In genomic region chr22:29697853-29698598, GRCh38 we compare ENCODE assay signal across 25 cellular contexts. TPM values are rescaled to one million over a fixed set of nuclear protein-coding genes. Genes with fewer than 3 reads are reported as not detected.
"Had no signal": no experiment of that assay in that cellular context is flagged by ENCODE, and none has a peak within 500 bp of the region (broad histone marks: within the 10 kb centered on the region; RNA-seq: fewer than 3 reads in every experiment).

No MANE protein-coding gene starts in this region.

- H3K9me3 Mint-ChIP-seq: activated naive CD4-positive, alpha-beta T cell treated with anti-CD3 and anti-CD28 coated beads, Interleukin-2, amount 50 U/mL, for 72 hours; immature natural killer cell; naive thymus-derived CD4-positive, alpha-beta T cell; neural crest cell had no signal

- H3K9me3 ChIP-seq: left lung, psoas muscle, upper lobe of right lung had no signal

- H3K36me3 ChIP-seq: cardiac muscle cell had no signal

- H3K4me3 ChIP-seq: cardiac muscle cell, hepatocyte, left lung, lung, psoas muscle, upper lobe of right lung had no signal

- H3K4me3 Mint-ChIP-seq: immature natural killer cell; naive thymus-derived CD4-positive, alpha-beta T cell; neural crest cell had no signal

- H3K27ac ChIP-seq: cardiac muscle cell, hepatocyte, left lung, psoas muscle, upper lobe of right lung had no signal

- ATAC-seq: activated naive CD4-positive, alpha-beta T cell treated with anti-CD3 and anti-CD28 coated beads, Interleukin-2, amount 50 U/mL, for 72 hours; left lung; naive thymus-derived CD4-positive, alpha-beta T cell; psoas muscle; right cardiac atrium; stimulated activated naive CD8-positive, alpha-beta T cell treated with anti-CD3 and anti-CD28 coated beads, Interleukin-15, Interleukin-2, amounts not matched to agents 100 U/mL and 50 U/mL, for 24 hours; upper lobe of right lung had no signal

- H3K4me1 Mint-ChIP-seq: immature natural killer cell had no signal

- DNase-seq: activated CD4-positive, alpha-beta T cell treated with anti-CD3 and anti-CD28 coated beads for 1 hour; activated CD4-positive, alpha-beta T cell treated with anti-CD3 and anti-CD28 coated beads, Interleukin-2, amount 50 U/mL, for 1 hour; activated T-cell treated with anti-CD3 and anti-CD28 coated beads, Interleukin-2, amount 50 U/mL, for 1 hour; amniotic stem cell; cortex of kidney; foreskin fibroblast; immature natural killer cell; naive thymus-derived CD4-positive, alpha-beta T cell; psoas muscle; stimulated activated CD4-positive, alpha-beta T cell treated with anti-CD3 and anti-CD28 coated beads, Interleukin-12 subunit alpha, Interleukin-12 subunit beta, amount 100 ng/mL, for 4 hours; stimulated activated CD4-positive, alpha-beta T cell treated with anti-CD3 and anti-CD28 coated beads, Interleukin-4, amount 100 ng/mL, for 4 hours; stimulated activated naive CD8-positive, alpha-beta T cell treated with anti-CD3 and anti-CD28 coated beads, Interleukin-15, Interleukin-2, amounts not matched to agents 100 U/mL and 50 U/mL, for 24 hours; T-helper 9 cell; upper lobe of right lung had no signal

- H3K36me3 Mint-ChIP-seq: activated naive CD4-positive, alpha-beta T cell treated with anti-CD3 and anti-CD28 coated beads, Interleukin-2, amount 50 U/mL, for 72 hours had no signal

RNA-seq across cellular contexts. Expression of gene CABP7, which starts 21.8 kb away (rescaled TPM):
- total RNA-seq: cardiac muscle cell, epithelial cell of proximal tubule, fibroblast of lung, hepatocyte, kidney epithelial cell, left lung, neural crest cell, psoas muscle, right cardiac atrium, subcutaneous adipose tissue, upper lobe of right lung had no signal
- polyA plus RNA-seq: fibroblast of lung had no signal
